26 cellular contexts compared by ENCODE assay signal in the genomic region with DNA sequence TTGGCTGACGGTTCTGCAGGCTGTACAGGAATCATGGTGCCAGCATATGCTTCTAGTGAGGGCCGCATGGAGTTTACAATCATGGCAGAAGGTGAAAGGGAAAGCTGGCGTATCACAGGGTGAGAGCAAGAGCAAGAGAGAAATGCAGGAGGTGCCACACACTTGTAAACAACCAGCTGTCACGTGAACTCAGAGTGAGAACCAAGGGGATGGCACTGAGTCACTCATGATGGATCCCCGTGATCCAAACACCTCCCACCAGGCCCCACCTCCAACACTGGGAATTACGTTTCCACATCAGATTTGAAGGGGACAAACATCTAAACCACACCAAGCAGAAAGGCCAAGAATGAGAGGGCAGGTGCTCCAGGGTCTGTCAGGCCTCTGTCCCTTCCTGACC.
"Had no signal": no experiment of that assay in that cellular context is flagged by ENCODE, and none has a peak within 500 bp of the region (broad histone marks: within the 10 kb centered on the region; RNA-seq: fewer than 3 reads in every experiment).

No MANE protein-coding gene starts in this region.

- ATAC-seq: activated CD4-positive, CD25-positive, alpha-beta regulatory T cell treated with anti-CD3 and anti-CD28 coated beads, Interleukin-2, amount 50 U/mL, for 24 hours; left ventricle myocardium superior; mucosa of descending colon; right cardiac atrium had no signal

- H3K36me3 Mint-ChIP-seq: activated naive CD8-positive, alpha-beta T cell treated with anti-CD3 and anti-CD28 coated beads for 36 hours had no signal

- H3K4me1 ChIP-seq: ascending aorta, colonic mucosa, spleen, tibial nerve had no signal

- H3K4me3 Mint-ChIP-seq: activated naive CD4-positive, alpha-beta T cell treated with anti-CD3 and anti-CD28 coated beads for 36 hours; activated naive CD8-positive, alpha-beta T cell treated with anti-CD3 and anti-CD28 coated beads for 36 hours; activated T-helper 1 cell treated with anti-CD3 and anti-CD28 coated beads, Interleukin-12 subunit alpha, Interleukin-12 subunit beta, Interleukin-2, Interleukin-4 antibody, amounts not matched to agents 30 ng/mL and 10 ng/mL and 1 ng/mL, durations not matched to agents 14 hours and 24 hours and 36 hours; nephron; T-helper 2 cell treated with Interferon-gamma antibody and Interleukin-4, amounts not matched to agents 5 μg/mL and 100 μg/mL, for 36 hours had no signal

- H3K9me3 Mint-ChIP-seq: activated naive CD4-positive, alpha-beta T cell treated with anti-CD3 and anti-CD28 coated beads for 36 hours; activated naive CD8-positive, alpha-beta T cell treated with anti-CD3 and anti-CD28 coated beads for 36 hours; activated T-helper 1 cell treated with anti-CD3 and anti-CD28 coated beads, Interleukin-12 subunit alpha, Interleukin-12 subunit beta, Interleukin-2, Interleukin-4 antibody, amounts not matched to agents 30 ng/mL and 10 ng/mL and 1 ng/mL, durations not matched to agents 14 hours and 24 hours and 36 hours; nephron; T-helper 2 cell treated with Interferon-gamma antibody and Interleukin-4, amounts not matched to agents 5 μg/mL and 100 μg/mL, for 36 hours had no signal

- H3K27ac ChIP-seq: ascending aorta, colonic mucosa, spleen, tibial nerve, WERI-Rb-1 had no signal

- H3K4me3 ChIP-seq: adrenal gland, ascending aorta, colonic mucosa, mucosa of descending colon, spleen, tibial nerve had no signal

- H3K27me3 ChIP-seq: adrenal gland, ascending aorta, colonic mucosa, spleen, tibial nerve had no signal

- H3K36me3 ChIP-seq: adrenal gland, ascending aorta, colonic mucosa, spleen, tibial nerve, WERI-Rb-1 had no signal

- H3K9me3 ChIP-seq: adrenal gland, ascending aorta, colonic mucosa, mucosa of descending colon, spleen, tibial nerve had no signal

- DNase-seq: activated CD4-positive, alpha-beta T cell treated with anti-CD3 and anti-CD28 coated beads for 48 hours; activated CD4-positive, alpha-beta T cell treated with anti-CD3 and anti-CD28 coated beads, Interleukin-2, amount 50 U/mL, for 48 hours; activated CD8-positive, alpha-beta memory T cell treated with anti-CD3 and anti-CD28 coated beads for 24 hours; activated effector memory CD4-positive, alpha-beta T cell treated with anti-CD3 and anti-CD28 coated beads, Interleukin-2, amount 50 U/mL, for 16 hours; activated naive CD4-positive, alpha-beta T cell treated with anti-CD3 and anti-CD28 coated beads for 36 hours; activated naive CD8-positive, alpha-beta T cell treated with anti-CD3 and anti-CD28 coated beads for 36 hours; adrenal gland; central memory CD4-positive, alpha-beta T cell; colonic mucosa; effector CD8-positive, alpha-beta T cell; head of caudate nucleus; hippocampal formation; left cardiac atrium; left ventricle myocardium superior; mucosa of descending colon; posterior cingulate gyrus; right cardiac atrium; spleen; stimulated activated naive CD4-positive, alpha-beta T cell; WERI-Rb-1 had no signal

- H3K4me1 Mint-ChIP-seq: activated naive CD8-positive, alpha-beta T cell treated with anti-CD3 and anti-CD28 coated beads for 36 hours; nephron had no signal

- H3K27ac Mint-ChIP-seq: activated naive CD4-positive, alpha-beta T cell treated with anti-CD3 and anti-CD28 coated beads for 36 hours; activated naive CD8-positive, alpha-beta T cell treated with anti-CD3 and anti-CD28 coated beads for 36 hours; activated T-helper 1 cell treated with anti-CD3 and anti-CD28 coated beads, Interleukin-12 subunit alpha, Interleukin-12 subunit beta, Interleukin-2, Interleukin-4 antibody, amounts not matched to agents 30 ng/mL and 10 ng/mL and 1 ng/mL, durations not matched to agents 14 hours and 24 hours and 36 hours; nephron; T-helper 2 cell treated with Interferon-gamma antibody and Interleukin-4, amounts not matched to agents 5 μg/mL and 100 μg/mL, for 36 hours had no signal
